3 cellular contexts compared by ENCODE assay signal in genomic region chr1:156372265-156372586, GRCh38.
TF ChIP-seq lines count a peak whose summit lies in the region.

No MANE protein-coding gene starts in this region.

TF ChIP-seq in HepG2, 621 proteins besides CTCF, POLR2A, EP300 and RAD21 (continues in another document):
- TF ChIP-seq ZNF7 (CRISPR knock-in tag; IDR thresholded peaks at IDR 0.05) (peak; percentile 78), TEAD3 (CRISPR knock-in tag; optimal IDR thresholded peaks at IDR 0.05; ENCODE audit: borderline replicate concordance) (peak; percentile 1), NR2C2 (CRISPR knock-in tag; IDR thresholded peaks at IDR 0.05; ENCODE audit: borderline replicate concordance) (peak; percentile 5; the same call in 1 of the 2 replicates), GATAD2A (CRISPR knock-in tag; IDR thresholded peaks at IDR 0.05) (no peak), POLR2G (IDR thresholded peaks at IDR 0.05; ENCODE audit: low read depth, low read length) (peak; percentile 67), ATF7-NPFF (CRISPR knock-in tag; IDR thresholded peaks at IDR 0.05; ENCODE audit: low read depth) (peak; percentile 0; the same call in 1 of the 2 replicates), MZF1 (CRISPR knock-in tag; IDR thresholded peaks at IDR 0.05; ENCODE audit: borderline replicate concordance) (no peak), HDAC2 (CRISPR knock-in tag; IDR thresholded peaks at IDR 0.05) (peak; percentile 7; the same call in 1 of the 2 replicates), CHD4 (IDR thresholded peaks at IDR 0.05; ENCODE audit: borderline replicate concordance, low read length) (peak; percentile 87), ZNF607 (CRISPR knock-in tag; IDR thresholded peaks at IDR 0.05; ENCODE audit: borderline replicate concordance) (peak; percentile 9; the same call in 1 of the 2 replicates), ZSCAN20 (CRISPR knock-in tag; IDR thresholded peaks at IDR 0.05; ENCODE audit: borderline replicate concordance) (no peak), SOX6 (IDR thresholded peaks at IDR 0.05) (no peak), SOX6 (CRISPR knock-in tag; IDR thresholded peaks at IDR 0.05) (no peak), ASH2L (IDR thresholded peaks at IDR 0.05; ENCODE audit: insufficient read length, low read depth, low read length) (no peak)
- TF ChIP-seq, protein P1, sequence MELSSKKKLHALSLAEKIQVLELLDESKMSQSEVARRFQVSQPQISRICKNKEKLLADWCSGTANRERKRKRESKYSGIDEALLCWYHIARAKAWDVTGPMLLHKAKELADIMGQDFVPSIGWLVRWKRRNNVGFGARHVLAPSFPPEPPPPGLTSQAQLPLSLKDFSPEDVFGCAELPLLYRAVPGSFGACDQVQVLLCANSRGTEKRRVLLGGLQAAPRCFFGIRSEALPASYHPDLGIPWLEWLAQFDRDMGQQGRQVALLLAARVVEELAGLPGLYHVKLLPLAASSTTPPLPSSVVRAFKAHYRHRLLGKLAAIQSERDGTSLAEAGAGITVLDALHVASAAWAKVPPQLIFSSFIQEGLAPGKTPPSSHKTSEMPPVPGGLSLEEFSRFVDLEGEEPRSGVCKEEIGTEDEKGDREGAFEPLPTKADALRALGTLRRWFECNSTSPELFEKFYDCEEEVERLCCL (CRISPR knock-in tag; IDR thresholded peaks at IDR 0.05; ENCODE audit: borderline replicate concordance), result no peak
- TF ChIP-seq, protein P2, sequence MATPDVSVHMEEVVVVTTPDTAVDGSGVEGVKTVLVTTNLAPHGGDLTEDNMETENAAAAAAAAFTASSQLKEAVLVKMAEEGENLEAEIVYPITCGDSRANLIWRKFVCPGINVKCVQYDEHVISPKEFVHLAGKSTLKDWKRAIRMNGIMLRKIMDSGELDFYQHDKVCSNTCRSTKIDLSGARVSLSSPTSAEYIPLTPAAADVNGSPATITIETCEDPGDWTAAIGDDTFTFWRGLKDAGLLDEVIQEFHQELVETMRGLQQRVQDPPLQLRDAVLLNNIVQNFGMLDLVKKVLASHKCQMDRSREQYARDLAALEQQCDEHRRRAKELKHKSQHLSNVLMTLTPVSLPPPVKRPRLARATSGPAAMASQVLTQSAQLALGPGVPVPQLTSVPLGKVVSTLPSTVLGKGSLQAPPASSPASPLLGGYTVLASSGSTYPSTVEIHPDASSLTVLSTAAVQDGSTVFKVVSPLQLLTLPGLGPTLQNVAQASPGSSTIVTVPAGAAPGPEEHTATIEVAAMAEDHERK (CRISPR knock-in tag; IDR thresholded peaks at IDR 0.05; ENCODE audit: low read depth), result no peak
- TF ChIP-seq, protein P3, sequence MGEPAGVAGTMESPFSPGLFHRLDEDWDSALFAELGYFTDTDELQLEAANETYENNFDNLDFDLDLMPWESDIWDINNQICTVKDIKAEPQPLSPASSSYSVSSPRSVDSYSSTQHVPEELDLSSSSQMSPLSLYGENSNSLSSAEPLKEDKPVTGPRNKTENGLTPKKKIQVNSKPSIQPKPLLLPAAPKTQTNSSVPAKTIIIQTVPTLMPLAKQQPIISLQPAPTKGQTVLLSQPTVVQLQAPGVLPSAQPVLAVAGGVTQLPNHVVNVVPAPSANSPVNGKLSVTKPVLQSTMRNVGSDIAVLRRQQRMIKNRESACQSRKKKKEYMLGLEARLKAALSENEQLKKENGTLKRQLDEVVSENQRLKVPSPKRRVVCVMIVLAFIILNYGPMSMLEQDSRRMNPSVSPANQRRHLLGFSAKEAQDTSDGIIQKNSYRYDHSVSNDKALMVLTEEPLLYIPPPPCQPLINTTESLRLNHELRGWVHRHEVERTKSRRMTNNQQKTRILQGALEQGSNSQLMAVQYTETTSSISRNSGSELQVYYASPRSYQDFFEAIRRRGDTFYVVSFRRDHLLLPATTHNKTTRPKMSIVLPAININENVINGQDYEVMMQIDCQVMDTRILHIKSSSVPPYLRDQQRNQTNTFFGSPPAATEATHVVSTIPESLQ (CRISPR knock-in tag; conservative IDR thresholded peaks at IDR 0.05), result 0 out of 2 replicates have a peak, but pooled peaks have one; percentile 1

TF ChIP-seq in IMR-90, 13 proteins besides CTCF, POLR2A, EP300 and RAD21:
- TF ChIP-seq SMC3 (IDR thresholded peaks at IDR 0.05; ENCODE audit: low read depth, low read length) (no peak), MAFK (IDR thresholded peaks at IDR 0.05; ENCODE audit: low read depth, low read length) (no peak), BHLHE40 (IDR thresholded peaks at IDR 0.05; ENCODE audit: low read depth, low read length) (no peak), RFX5 (IDR thresholded peaks at IDR 0.05; ENCODE audit: low read depth, low read length) (no peak), USF2 (IDR thresholded peaks at IDR 0.05; ENCODE audit: low read depth, low read length) (no peak), MAZ (IDR thresholded peaks at IDR 0.05; ENCODE audit: borderline replicate concordance, low read depth, low read length) (no peak), CEBPB (IDR thresholded peaks at IDR 0.05; ENCODE audit: low read depth, low read length) (no peak), FOS (IDR thresholded peaks at IDR 0.05; ENCODE audit: low read depth, low read length) (no peak), NFE2L2 (IDR thresholded peaks at IDR 0.05; ENCODE audit: low read depth, low read length) (no peak), CHD1 (IDR thresholded peaks at IDR 0.05; ENCODE audit: low read depth, low read length) (no peak), RCOR1 (IDR thresholded peaks at IDR 0.05; ENCODE audit: insufficient replicate concordance, low read length) (no peak), MXI1 (IDR thresholded peaks at IDR 0.05; ENCODE audit: borderline replicate concordance, low read depth, low read length) (no peak)
- TF ChIP-seq, protein P4, sequence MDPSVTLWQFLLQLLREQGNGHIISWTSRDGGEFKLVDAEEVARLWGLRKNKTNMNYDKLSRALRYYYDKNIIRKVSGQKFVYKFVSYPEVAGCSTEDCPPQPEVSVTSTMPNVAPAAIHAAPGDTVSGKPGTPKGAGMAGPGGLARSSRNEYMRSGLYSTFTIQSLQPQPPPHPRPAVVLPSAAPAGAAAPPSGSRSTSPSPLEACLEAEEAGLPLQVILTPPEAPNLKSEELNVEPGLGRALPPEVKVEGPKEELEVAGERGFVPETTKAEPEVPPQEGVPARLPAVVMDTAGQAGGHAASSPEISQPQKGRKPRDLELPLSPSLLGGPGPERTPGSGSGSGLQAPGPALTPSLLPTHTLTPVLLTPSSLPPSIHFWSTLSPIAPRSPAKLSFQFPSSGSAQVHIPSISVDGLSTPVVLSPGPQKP (IDR thresholded peaks at IDR 0.05; ENCODE audit: borderline replicate concordance, low read depth, low read length), result no peak

TF ChIP-seq in GM12878, 131 proteins besides CTCF, POLR2A, EP300 and RAD21:
- no peak for TF ChIP-seq SUZ12 (IDR thresholded peaks at IDR 0.05; ENCODE audit: unreplicated experiment)
- no peak for TF ChIP-seq RAD51 (IDR thresholded peaks at IDR 0.05)
- no peak for TF ChIP-seq NRF1 (conservative IDR thresholded peaks at IDR 0.05; ENCODE audit: low read depth, low read length)
- no peak for TF ChIP-seq PAX8 (IDR thresholded peaks at IDR 0.05)
- TF ChIP-seq SIX5 (IDR thresholded peaks at IDR 0.05; ENCODE audit: low read depth, low read length, severe bottlenecking), result no peak
- TF ChIP-seq POU2F2 (IDR thresholded peaks at IDR 0.05; ENCODE audit: borderline replicate concordance, low read depth, low read length), result no peak
